8 cellular contexts compared by ENCODE assay signal in genomic region chr22:47076758-47077157, GRCh38.
"Had no signal": no experiment of that assay in that cellular context is flagged by ENCODE, and none has a peak within 500 bp of the region (broad histone marks: within the 10 kb centered on the region; RNA-seq: fewer than 3 reads in every experiment).

No MANE protein-coding gene starts in this region.

- H3K27ac ChIP-seq: HL-60 had no signal

- FAIRE-seq: H1, H54, HepG2 had no signal

- ATAC-seq: GM23338, HepG2 had no signal

- H2AFZ ChIP-seq: GM23338 had no signal

- H3K4me3 ChIP-seq: GM23338 had no signal

- DNase-seq: H9, HCEC 1CT, KG1 had no signal

- H3K4me2 ChIP-seq: GM23338 had no signal
